19 cellular contexts compared by ENCODE assay signal in genomic region chr19:47716270-47716937, GRCh38. TPM values are rescaled to one million over a fixed set of nuclear protein-coding genes. Genes with fewer than 3 reads are reported as not detected.
DNase-seq lines count a peak whose midpoint lies in the region; ATAC-seq, FAIRE-seq and TF ChIP-seq lines count a peak whose summit lies in the region.
"Had no signal": no experiment of that assay in that cellular context is flagged by ENCODE, and none has a peak within 500 bp of the region (broad histone marks: within the 10 kb centered on the region; RNA-seq: fewer than 3 reads in every experiment).

No MANE protein-coding gene starts in this region.

- no peak overlapping the region for H3K4ac ChIP-seq in neuronal stem cell (ENCODE audit: low read length)

- H3K9ac ChIP-seq in neuronal stem cell (ENCODE audit: low read depth, low read length, poor library complexity): no peak overlapping the region

- peak overlapping the region; percentile 74 for H3K27ac Mint-ChIP-seq in chondrocyte (ENCODE audit: unreplicated experiment)
- H3K27ac Mint-ChIP-seq: CD4-positive, alpha-beta T cell; type B pancreatic cell had no signal

- H3K4me1 Mint-ChIP-seq in chondrocyte (ENCODE audit: low read depth): peaks cover 75% of the 10 kb centered on the region

- peaks cover 32% of the 10 kb centered on the region for H3K36me3 Mint-ChIP-seq in chondrocyte (ENCODE audit: low read depth)

- H2BK15ac ChIP-seq in neuronal stem cell (ENCODE audit: low read length): no peak overlapping the region

- H3K27ac ChIP-seq in heart right ventricle (peak overlapping the region in 8 of 10 donors; percentile 24 to 86 (median 64)), neuronal stem cell (replicated peaks; ENCODE audit: low read length) (no peak overlapping the region), spleen (peak overlapping the region in 3 of 8 donors; percentile 13 to 25 (median 24))

- H3K9me3 ChIP-seq in heart right ventricle: peaks cover 0 to 15% (median 0%) of the 10 kb centered on the region in 11 donors
- peaks cover 9 to 12% of the 10 kb centered on the region in 2 donors for H3K9me3 ChIP-seq in neuronal stem cell (replicated peaks in 1 of 2; ENCODE audit: control insufficient read depth in 2 of 2, insufficient read depth in 1 of 2, low read depth in 1 of 2, low read length in 2 of 2)
- peaks cover 0 to 12% (median 0%) of the 10 kb centered on the region in 8 donors for H3K9me3 ChIP-seq in spleen

- H3K14ac ChIP-seq in neuronal stem cell (ENCODE audit: low read length): no peak overlapping the region

- H4K8ac ChIP-seq in neuronal stem cell (ENCODE audit: low read depth, low read length): no peak overlapping the region

- no peaks in the 10 kb centered on the region for H3K79me1 ChIP-seq in neuronal stem cell (ENCODE audit: low read depth, low read length)

- H3K18ac ChIP-seq in neuronal stem cell (ENCODE audit: low read length): peak overlapping the region; percentile 79

- H2AK5ac ChIP-seq in neuronal stem cell (ENCODE audit: low read depth, low read length): peak overlapping the region; percentile 25

- no peaks in the 10 kb centered on the region for H3K9me3 Mint-ChIP-seq in chondrocyte (ENCODE audit: low read depth)
- H3K9me3 Mint-ChIP-seq: CD4-positive, alpha-beta T cell had no signal

- 55 to 57% methylated on average over 32 of the region's 32 CpGs for WGBS in heart right ventricle, 2 donors
- no CpG with 5 or more reads among the region's 32 CpGs for WGBS in neuronal stem cell (ENCODE audit: extremely low coverage in 2 of 2, insufficient read length in 2 of 2, insufficient replicate concordance in 1 of 2), 2 donors
- WGBS in spleen, 5 donors: 62 to 79% (median 72%) methylated on average over 23 to 32 of the region's 32 CpGs

- H3K23ac ChIP-seq in neuronal stem cell (ENCODE audit: low read depth, low read length, poor library complexity): peak overlapping the region; percentile 53

- intact Hi-C loops in heart right ventricle (cut with DNase I): loop anchor here in 1 of 10 donors (5.0 kb wide), 1 partner anchor 71 kb away; no protein-coding TSS in a partner anchor
- intact Hi-C loops in cardiac septum (cut with DNase I): no loop called here
- intact Hi-C loops in spleen (cut with DNase I; ENCODE audit: low total_unique reads): loop anchor here (10.0 kb wide), 1 partner anchor 68 kb away; no protein-coding TSS in a partner anchor

- H2BK120ac ChIP-seq in neuronal stem cell (ENCODE audit: low read depth, low read length): no peak overlapping the region

- no peak overlapping the region for H2BK12ac ChIP-seq in neuronal stem cell (ENCODE audit: low read length)

- H3K36me3 ChIP-seq in heart right ventricle (peaks cover 0 to 31% (median 11%) of the 10 kb centered on the region in 9 donors), neuronal stem cell (replicated peaks in 1 of 2; ENCODE audit: control insufficient read depth in 2 of 2, insufficient read depth in 2 of 2, low read length in 2 of 2) (no peaks in the 10 kb centered on the region), spleen (peaks cover 0 to 13% (median 2%) of the 10 kb centered on the region in 6 donors)

- H4K91ac ChIP-seq in neuronal stem cell (ENCODE audit: low read depth, low read length, poor library complexity): no peak overlapping the region

- TF ChIP-seq CTCF in heart right ventricle (IDR thresholded peaks at IDR 0.05) (no peak), chondrocyte (IDR thresholded peaks at IDR 0.05) (no peak), spleen (IDR thresholded peaks at IDR 0.05 in 8 of 11, conservative IDR thresholded peaks at IDR 0.05 in 3 of 11) (no peak)

- no peak for TF ChIP-seq POLR2A in spleen (IDR thresholded peaks at IDR 0.05)

- H3K27me3 ChIP-seq in heart right ventricle: peaks cover 0 to 33% (median 4%) of the 10 kb centered on the region in 7 donors
- peaks cover 0 to 8% (median 8%) of the 10 kb centered on the region in 3 experiments for H3K27me3 ChIP-seq in neuronal stem cell (ENCODE audit: control insufficient read depth in 3 of 3, insufficient read depth in 3 of 3, low read depth in 1 of 3, low read length in 3 of 3)
- H3K27me3 ChIP-seq in spleen (replicated peaks in 1 of 7): peaks cover 0 to 41% (median 3%) of the 10 kb centered on the region in 7 donors

- H3K27me3 Mint-ChIP-seq in chondrocyte (ENCODE audit: low read depth): no peaks in the 10 kb centered on the region

- H3K4me3 ChIP-seq in heart right ventricle (peak overlapping the region in 9 of 10 donors; percentile 9 to 79 (median 28)), neuronal stem cell (ENCODE audit: low read length in 2 of 2) (no peak overlapping the region), spleen (peak overlapping the region in 2 of 8 donors; percentile 4 to 44)
- H3K4me3 ChIP-seq: A549, smooth muscle cell had no signal

- peak overlapping the region; percentile 100 for H3K4me3 Mint-ChIP-seq in chondrocyte (ENCODE audit: unreplicated experiment)
- H3K4me3 Mint-ChIP-seq: CD4-positive, alpha-beta T cell; type B pancreatic cell had no signal

- peaks cover 23 to 76% (median 47%) of the 10 kb centered on the region in 9 donors for H3K4me1 ChIP-seq in heart right ventricle
- peaks cover 5 to 13% of the 10 kb centered on the region in 2 donors for H3K4me1 ChIP-seq in neuronal stem cell (ENCODE audit: control insufficient read depth in 2 of 2, insufficient read depth in 1 of 2, low read depth in 1 of 2, low read length in 2 of 2)
- H3K4me1 ChIP-seq in spleen: peaks cover 7 to 68% (median 34%) of the 10 kb centered on the region in 6 donors

- H2AFZ ChIP-seq in neuronal stem cell (ENCODE audit: low read length): no peak overlapping the region

- no peak overlapping the region for H2BK5ac ChIP-seq in neuronal stem cell (ENCODE audit: low read length)

- peak in 1 of 2 donors; percentile 40 for DNase-seq in heart right ventricle
- DNase-seq in cardiac septum (ENCODE audit: low spot score): no peak
- no peak for DNase-seq in chondrocyte (ENCODE audit: low spot score)
- DNase-seq in neuronal stem cell (ENCODE audit: low spot score): no peak
- no peak for DNase-seq in urothelium cell line (ENCODE audit: low spot score)
- DNase-seq in islet precursor cell: no peak
- DNase-seq in spleen: no peak
- DNase-seq: activated CD4-positive, alpha-beta T cell treated with anti-CD3 and anti-CD28 coated beads for 1 hour; activated effector memory CD4-positive, alpha-beta T cell treated with Interleukin-2 at 50 U/mL for 16 hours; amygdala; CD4-positive, alpha-beta T cell; DMS79; H7; left cardiac atrium; NCI-H187 had no signal

- no peak overlapping the region for H3K4me2 ChIP-seq in neuronal stem cell (ENCODE audit: insufficient read depth, low read length, poor library complexity, severe bottlenecking)
- H3K4me2 ChIP-seq: A549 had no signal

- no peak for ATAC-seq in heart right ventricle
- no peak for ATAC-seq in HG03045 (IDR thresholded peaks at IDR 0.05; ENCODE audit: unreplicated experiment)
- ATAC-seq: A549, left cardiac atrium had no signal

- FAIRE-seq in urothelium cell line (lab: Jason Lieb, UNC): peak; percentile 84
- FAIRE-seq: A549 had no signal

RNA-seq across cellular contexts. Expression of gene EHD2, which starts 3.2 kb away (rescaled TPM):
- total RNA-seq in heart right ventricle: 10 to 100 TPM; 27.5 to 78.2 (median 40.5) TPM
- polyA plus RNA-seq in heart right ventricle: 10 to 100 TPM; 51.1 to 61.0 TPM
- 42.6 TPM for total RNA-seq in cardiac septum
- total RNA-seq in chondrocyte: 304 to 497 TPM (median 493 TPM) in 3 replicates
- 2.5 TPM for polyA plus RNA-seq in neuronal stem cell (2013, experiment 1 of 2)
- 2.3 TPM for polyA plus RNA-seq in neuronal stem cell (2013, experiment 2 of 2)
- 10 to 100 TPM; 48.9 to 87.7 (median 64.3) TPM for total RNA-seq in spleen
- polyA plus RNA-seq in spleen: 10 to 100 TPM in 2 of 3 donors, 1 to 10 TPM in 1; 6.9 to 18.4 (median 10.6) TPM

RNA-seq across cellular contexts. Expression of gene NOP53, which starts 28.9 kb away (rescaled TPM):
- 100 to 1,000 TPM; 131 to 208 (median 177) TPM for total RNA-seq in heart right ventricle
- polyA plus RNA-seq in heart right ventricle: 100 to 1,000 TPM; 210 to 256 TPM
- total RNA-seq in cardiac septum: 136 TPM
- 91.7 to 122 TPM (median 108 TPM) in 3 replicates for total RNA-seq in chondrocyte
- polyA plus RNA-seq in neuronal stem cell (2013, experiment 1 of 2): 401 TPM
- 405 TPM for polyA plus RNA-seq in neuronal stem cell (2013, experiment 2 of 2)
- total RNA-seq in spleen: 100 to 1,000 TPM; 280 to 442 (median 379) TPM
- 100 to 1,000 TPM; 709 to 858 (median 815) TPM for polyA plus RNA-seq in spleen

Comparison
In these comparisons a context has a peak if more than half of its experiments do, and no peak if none do; other contexts are left out.
1. H3K4me3 ChIP-seq: peak in heart right ventricle (9 of 10); none in neuronal stem cell (0 of 2).